9 cellular contexts compared by ENCODE assay signal in the genomic region with DNA sequence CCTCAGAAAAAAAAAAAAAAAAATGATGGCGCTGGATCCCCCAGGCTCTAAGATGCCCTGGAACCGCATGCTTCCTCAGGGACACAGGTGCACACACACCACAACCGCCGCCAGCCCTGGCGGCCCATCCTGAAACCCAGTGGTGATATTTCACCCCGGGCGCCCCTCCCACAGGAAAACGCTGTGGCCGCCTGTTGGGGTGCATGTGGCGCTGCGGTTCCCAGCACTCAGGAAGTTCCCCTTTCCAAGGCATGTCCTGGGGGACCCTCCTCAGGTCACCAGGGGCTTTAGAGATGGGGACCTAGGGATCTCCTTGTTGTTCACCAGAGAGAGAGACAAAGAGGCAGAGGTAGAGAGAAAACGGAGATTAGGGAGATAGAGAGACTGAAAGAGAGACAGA. TPM values are rescaled to one million over a fixed set of nuclear protein-coding genes. Genes with fewer than 3 reads are reported as not detected.
A peak's percentile ranks its signal among the peaks of the same experiment; 100 is the strongest.
DNase-seq lines count a peak whose midpoint lies in the region; TF ChIP-seq lines count a peak whose summit lies in the region.
"Had no signal": no experiment of that assay in that cellular context is flagged by ENCODE, and none has a peak within 500 bp of the region (broad histone marks: within the 10 kb centered on the region; RNA-seq: fewer than 3 reads in every experiment).

No MANE protein-coding gene starts in this region.

- H3K27ac Mint-ChIP-seq in mesothelial cell of epicardium, result no peak overlapping the region

- TF ChIP-seq CTCF in GM13976 (IDR thresholded peaks at IDR 0.05; ENCODE audit: borderline replicate concordance, control extremely low read depth, extremely low read depth, insufficient read depth, missing control alignments), result no peak
- TF ChIP-seq CTCF in PC-9 (conservative IDR thresholded peaks at IDR 0.05), result no peak
- TF ChIP-seq CTCF in mesothelial cell of epicardium (IDR thresholded peaks at IDR 0.05; ENCODE audit: unreplicated experiment), result no peak

- no TSS peak for BruUV-seq in PC-9 (replicated peaks; lab: Mats Ljungman, UMichigan)

- H3K36me3 ChIP-seq in PC-9 (ENCODE audit: low read depth) (no peaks in the 10 kb centered on the region), skeletal muscle satellite cell (ENCODE audit: insufficient read depth, low read length) (peaks cover 6% of the 10 kb centered on the region)
- H3K36me3 ChIP-seq: ovary had no signal

- H3K4me2 ChIP-seq in PC-9 (peak overlapping the region; percentile 84), skeletal muscle satellite cell (ENCODE audit: low read length) (peak overlapping the region; percentile 77)

- H3K9me3 Mint-ChIP-seq in mesothelial cell of epicardium, result peaks cover 11% of the 10 kb centered on the region

- no peaks in the 10 kb centered on the region for H3F3A ChIP-seq in PC-9 (ENCODE audit: insufficient read depth, low read depth)

- no peaks in the 10 kb centered on the region for H3K36me3 Mint-ChIP-seq in mesothelial cell of epicardium

- no peaks in the 10 kb centered on the region for H3K4me1 Mint-ChIP-seq in mesothelial cell of epicardium

- intact Hi-C loops in PC-9 (cut with micrococcal nuclease; ENCODE audit: unreplicated experiment), result no loop called here

- H3K27ac ChIP-seq in PC-9, result no peak overlapping the region
- H3K27ac ChIP-seq: ovary had no signal

- H3K27me3 ChIP-seq in PC-9 (ENCODE audit: insufficient read depth, low read depth) (no peaks in the 10 kb centered on the region), skeletal muscle satellite cell (ENCODE audit: control insufficient read depth, insufficient read depth, low read length) (no peaks in the 10 kb centered on the region)
- H3K27me3 ChIP-seq: ovary had no signal

- no peak overlapping the region for H3K4me3 Mint-ChIP-seq in mesothelial cell of epicardium

- POLR2A ChIA-PET in PC-9 (lab: Charles Lee; ENCODE audit: unreplicated experiment), result no interaction called here

- H3K9me3 ChIP-seq in PC-9 (ENCODE audit: insufficient read depth, low read depth) (no peaks in the 10 kb centered on the region), skeletal muscle satellite cell (replicated peaks; ENCODE audit: low read length) (no peaks in the 10 kb centered on the region)
- H3K9me3 ChIP-seq: ovary had no signal

- no peaks in the 10 kb centered on the region for H3K79me2 ChIP-seq in PC-9 (ENCODE audit: low read depth)

- no peaks in the 10 kb centered on the region for H4K20me1 ChIP-seq in PC-9 (ENCODE audit: insufficient read depth)

- H2AFZ ChIP-seq in PC-9, result peak overlapping the region; percentile 66

- no peaks in the 10 kb centered on the region for H3K9me2 ChIP-seq in PC-9 (ENCODE audit: insufficient read depth)

- in situ Hi-C loops in GM13976 (cut with MboI; ENCODE audit: low sequenced_read_pairs, unreplicated experiment), result loop anchor here (10.0 kb wide), 1 partner anchor 201 kb away; a partner anchor contains a TSS

- peak overlapping the region; percentile 65 for H3K4me3 ChIP-seq in PC-9
- peak overlapping the region; percentile 76 for H3K4me3 ChIP-seq in skeletal muscle satellite cell (ENCODE audit: low read length)
- H3K4me3 ChIP-seq: ovary had no signal

- peak; percentile 56 for DNase-seq in GM13976 (ENCODE audit: low spot score)
- no peak for DNase-seq in PC-9
- DNase-seq in globus pallidus (ENCODE audit: low spot score), result peak; percentile 9
- no peak for DNase-seq in NCI-H2196 treated with DMSO at 0.1 percent for 48 hours (lab: John Stamatoyannopoulos, UW; ENCODE audit: unreplicated experiment)
- no peak for DNase-seq in mesothelial cell of epicardium (ENCODE audit: low spot score in 2 of 2, unreplicated experiment in 2 of 2)
- no peak for DNase-seq in NCI-H2171 (lab: John Stamatoyannopoulos, UW)
- DNase-seq: NCI-H510A treated with DMSO at 0.1 percent for 48 hours, ovary had no signal

- peaks cover 21% of the 10 kb centered on the region for H3K27me3 Mint-ChIP-seq in mesothelial cell of epicardium (ENCODE audit: low read depth)

- peak overlapping the region; percentile 68 for H3K9ac ChIP-seq in skeletal muscle satellite cell (ENCODE audit: low read depth, low read length)

- CTCF ChIA-PET in PC-9 (lab: Charles Lee), result no interaction called here

- H3K4me1 ChIP-seq in PC-9 (replicated peaks; ENCODE audit: insufficient read depth), result no peaks in the 10 kb centered on the region; the same call in 1 of the 2 replicates
- no peaks in the 10 kb centered on the region for H3K4me1 ChIP-seq in skeletal muscle satellite cell (ENCODE audit: control insufficient read depth, insufficient read depth, low read length)

RNA-seq across cellular contexts. Expression of a gene that starts 2.5 kb away (rescaled TPM):
- total RNA-seq in PC-9 (2021) (0.25 and 0.26 TPM in 2 replicates), mesothelial cell of epicardium (0.35 to 0.45 TPM in 2 of 3 replicates, not detected in the other)
- 1.3 and 1.5 TPM in 2 replicates for total RNA-seq in skeletal muscle satellite cell (2012; rRNA removed)

RNA-seq across cellular contexts. Expression of a gene that starts 59.1 kb away (rescaled TPM):
- not detected in 2 replicates for total RNA-seq in PC-9 (2021)
- not detected in 2 replicates for total RNA-seq in skeletal muscle satellite cell (2012; rRNA removed)
- not detected in 3 replicates for total RNA-seq in mesothelial cell of epicardium

RNA-seq across cellular contexts. Expression of a gene that starts 59.1 kb away (rescaled TPM):
- total RNA-seq in PC-9 (2021), result not detected in 2 replicates
- total RNA-seq in skeletal muscle satellite cell (2012; rRNA removed), result under 0.01 TPM in 1 of 2 replicates, not detected in the other
- total RNA-seq in mesothelial cell of epicardium, result not detected in 3 replicates

Comparison
In these comparisons a context has a peak if more than half of its experiments do, and no peak if none do; other contexts are left out.
1. DNase-seq: peak in GM13976 (single experiment) and globus pallidus (single experiment); none in PC-9 (0 of 2), NCI-H2196 treated with DMSO at 0.1 percent for 48 hours (single experiment), mesothelial cell of epicardium (0 of 2) and NCI-H2171 (single experiment).